26 cellular contexts compared by ENCODE assay signal in the genomic region with DNA sequence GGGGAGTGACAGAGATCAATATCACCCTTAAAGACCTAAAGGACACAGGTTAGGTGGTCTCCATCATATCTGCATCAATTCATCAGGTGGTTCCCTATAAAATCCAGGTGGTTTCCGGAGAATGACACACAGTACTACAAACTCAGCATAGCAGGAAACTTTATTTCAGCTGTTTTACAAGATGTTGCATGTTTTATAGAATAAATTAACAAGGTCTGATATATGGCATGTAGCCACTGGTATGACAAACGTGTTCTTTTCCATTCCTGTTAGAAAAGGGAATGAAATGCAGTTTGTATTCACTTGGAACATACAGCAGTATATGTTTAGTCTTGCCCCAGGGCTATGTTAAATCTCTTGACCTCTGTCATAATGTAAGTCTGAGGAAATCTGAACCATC. TPM values are rescaled to one million over a fixed set of nuclear protein-coding genes. Genes with fewer than 3 reads are reported as not detected.
A peak's percentile ranks its signal among the peaks of the same experiment; 100 is the strongest.
DNase-seq lines count a peak whose midpoint lies in the region; ATAC-seq, FAIRE-seq and TF ChIP-seq lines count a peak whose summit lies in the region.
"Had no signal": no experiment of that assay in that cellular context is flagged by ENCODE, and none has a peak within 500 bp of the region (broad histone marks: within the 10 kb centered on the region; RNA-seq: fewer than 3 reads in every experiment).

No MANE protein-coding gene starts in this region.

- no peaks in the 10 kb centered on the region for H3K9me2 ChIP-seq in PC-3 (replicated peaks; ENCODE audit: low read length)

- intact Hi-C loops in PC-3 (cut with micrococcal nuclease) (no loop called here), sigmoid colon (cut with DNase I) (no loop called here)

- H3K27me3 ChIP-seq in PC-3 (ENCODE audit: low read length), result no peaks in the 10 kb centered on the region
- H3K27me3 ChIP-seq in bronchial epithelial cell (ENCODE audit: control insufficient read depth, insufficient read depth, low read length), result no peaks in the 10 kb centered on the region
- H3K27me3 ChIP-seq in foreskin keratinocyte, result peaks cover 3% of the 10 kb centered on the region
- no peaks in the 10 kb centered on the region for H3K27me3 ChIP-seq in sigmoid colon
- H3K27me3 ChIP-seq: BLaER1 had no signal

- no peak for TF ChIP-seq POLR2A in H54 (IDR thresholded peaks at IDR 0.05; ENCODE audit: low read depth, low read length)
- TF ChIP-seq POLR2A in sigmoid colon (IDR thresholded peaks at IDR 0.05), result no peak

- WGBS in sigmoid colon, 2 donors, result 75 to 79% methylated on average over 2 of the region's 2 CpGs

- H3F3A ChIP-seq in PC-3 (ENCODE audit: low read length, unreplicated experiment), result no peaks in the 10 kb centered on the region

- H3K4me1 ChIP-seq in PC-3 (ENCODE audit: insufficient read depth, low read length) (peaks cover 12% of the 10 kb centered on the region), foreskin keratinocyte (no peaks in the 10 kb centered on the region), sigmoid colon (no peaks in the 10 kb centered on the region)
- H3K4me1 ChIP-seq: BLaER1 had no signal

- no peak overlapping the region for H2AFZ ChIP-seq in PC-3 (ENCODE audit: low read length)
- H2AFZ ChIP-seq: GM23248 had no signal

- FAIRE-seq in H54 (lab: Jason Lieb, UNC) (peak; percentile 76), bronchial epithelial cell (lab: Jason Lieb, UNC) (no peak)
- FAIRE-seq: A204.1, GM12878, GM19239, H1 had no signal

- BruUV-seq in PC-3 (replicated peaks; lab: Mats Ljungman, UMichigan), result no TSS peak

- H3K79me2 ChIP-seq in PC-3 (ENCODE audit: low read length), result no peaks in the 10 kb centered on the region

- POLR2A ChIA-PET in PC-3 (lab: Charles Lee; ENCODE audit: unreplicated experiment), result no interaction called here

- H3K9me3 ChIP-seq in PC-3 (ENCODE audit: low read length), result no peaks in the 10 kb centered on the region
- H3K9me3 ChIP-seq in sigmoid colon, result no peaks in the 10 kb centered on the region
- H3K9me3 ChIP-seq: BLaER1, Caco-2 had no signal

- TF ChIP-seq EP300 in sigmoid colon (IDR thresholded peaks at IDR 0.05), result no peak

- TF ChIP-seq CTCF in PC-3 (conservative IDR thresholded peaks at IDR 0.05; ENCODE audit: low read depth, low read length), result no peak
- TF ChIP-seq CTCF in bronchial epithelial cell (IDR thresholded peaks at IDR 0.05; ENCODE audit: insufficient read depth, low read length, severe bottlenecking), result no peak
- TF ChIP-seq CTCF in foreskin keratinocyte (conservative IDR thresholded peaks at IDR 0.05), result no peak
- no peak for TF ChIP-seq CTCF in sigmoid colon (IDR thresholded peaks at IDR 0.05)

- DNase-seq in H54 (ENCODE audit: insufficient read length, low spot score) (no peak), PC-3 (peak; percentile 16), bronchial epithelial cell (ENCODE audit: low read depth) (peak; percentile 30), foreskin keratinocyte (peak; percentile 76 to 85), NCI-H1092 treated with DMSO at 0.1 percent for 48 hours (lab: John Stamatoyannopoulos, UW) (no peak), sigmoid colon (no peak), amniotic stem cell (lab: John Stamatoyannopoulos, UW) (no peak), NCI-H1048 (lab: John Stamatoyannopoulos, UW) (no peak)
- DNase-seq: Caco-2; CD4-positive, CD25-positive, alpha-beta regulatory T cell; CD8-positive, alpha-beta T cell; DMS79; EL; GDM1; GM23248; H9; HFFc6 had no signal

- H3K4me3 ChIP-seq in PC-3 (ENCODE audit: low read length) (no peak overlapping the region), bronchial epithelial cell (ENCODE audit: low read depth, low read length) (no peak overlapping the region), sigmoid colon (no peak overlapping the region)
- H3K4me3 ChIP-seq: BLaER1, GM12878, GM23248 had no signal

- ATAC-seq in PC-3 (peak; percentile 53), foreskin keratinocyte (peak; percentile 26)
- ATAC-seq: CD8-positive, alpha-beta T cell; GM12878; HCT116 had no signal

- CTCF ChIA-PET in PC-3 (lab: Charles Lee), result interaction anchor here (0.6 kb wide), 1 partner anchor 19 kb away, joined by 3 read pairs; no protein-coding TSS in a partner anchor

- no peak overlapping the region for H3K4me2 ChIP-seq in PC-3 (ENCODE audit: low read length)
- H3K4me2 ChIP-seq: BLaER1 had no signal

- no peak overlapping the region for H3K9ac ChIP-seq in PC-3 (ENCODE audit: low read length)
- H3K9ac ChIP-seq: BLaER1, GM23248 had no signal

- H3K36me3 ChIP-seq in PC-3 (ENCODE audit: low read depth, low read length), result no peaks in the 10 kb centered on the region
- no peaks in the 10 kb centered on the region for H3K36me3 ChIP-seq in bronchial epithelial cell (ENCODE audit: control insufficient read depth, insufficient read depth, low read length)
- H3K36me3 ChIP-seq in sigmoid colon, result no peaks in the 10 kb centered on the region
- H3K36me3 ChIP-seq: BLaER1 had no signal

- H3K27ac ChIP-seq in PC-3 (ENCODE audit: low read length), result no peak overlapping the region
- H3K27ac ChIP-seq in foreskin keratinocyte, result no peak overlapping the region
- H3K27ac ChIP-seq in sigmoid colon, result no peak overlapping the region
- H3K27ac ChIP-seq: 22Rv1, BLaER1, C4-2B, GM23248 had no signal

- H4K20me1 ChIP-seq in PC-3 (ENCODE audit: low read length), result no peaks in the 10 kb centered on the region
- H4K20me1 ChIP-seq: BLaER1 had no signal

RNA-seq across cellular contexts. Expression of a gene that starts 42.1 kb away (rescaled TPM):
- not detected in 2 replicates for total RNA-seq in PC-3 (2014; rRNA removed)
- total RNA-seq in bronchial epithelial cell, result not detected in 2 replicates
- not detected in 2 replicates for total RNA-seq in foreskin keratinocyte
- not detected in 2 replicates for polyA plus RNA-seq in foreskin keratinocyte
- 1 to 10 TPM; 1.4 to 3.0 (median 1.9) TPM for total RNA-seq in sigmoid colon
- polyA plus RNA-seq in sigmoid colon, result 10 to 100 TPM in 1 of 3 donors, 1 to 10 TPM in 1, under 1 TPM in 1; 0.60 to 11.7 (median 1.4) TPM
- total RNA-seq: GM23248, H1, H9, HFFc6 had no signal
- polyA plus RNA-seq: AG04450, GM23248, H1 had no signal

Comparison
In these comparisons a context has a peak if more than half of its experiments do, and no peak if none do; other contexts are left out.
1. DNase-seq: peak in PC-3 (single experiment), bronchial epithelial cell (single experiment) and foreskin keratinocyte (2 of 2); none in H54 (single experiment), NCI-H1092 treated with DMSO at 0.1 percent for 48 hours (single experiment), sigmoid colon (single experiment), amniotic stem cell (single experiment) and NCI-H1048 (single experiment).